15 cellular contexts compared by ENCODE assay signal in the genomic region with DNA sequence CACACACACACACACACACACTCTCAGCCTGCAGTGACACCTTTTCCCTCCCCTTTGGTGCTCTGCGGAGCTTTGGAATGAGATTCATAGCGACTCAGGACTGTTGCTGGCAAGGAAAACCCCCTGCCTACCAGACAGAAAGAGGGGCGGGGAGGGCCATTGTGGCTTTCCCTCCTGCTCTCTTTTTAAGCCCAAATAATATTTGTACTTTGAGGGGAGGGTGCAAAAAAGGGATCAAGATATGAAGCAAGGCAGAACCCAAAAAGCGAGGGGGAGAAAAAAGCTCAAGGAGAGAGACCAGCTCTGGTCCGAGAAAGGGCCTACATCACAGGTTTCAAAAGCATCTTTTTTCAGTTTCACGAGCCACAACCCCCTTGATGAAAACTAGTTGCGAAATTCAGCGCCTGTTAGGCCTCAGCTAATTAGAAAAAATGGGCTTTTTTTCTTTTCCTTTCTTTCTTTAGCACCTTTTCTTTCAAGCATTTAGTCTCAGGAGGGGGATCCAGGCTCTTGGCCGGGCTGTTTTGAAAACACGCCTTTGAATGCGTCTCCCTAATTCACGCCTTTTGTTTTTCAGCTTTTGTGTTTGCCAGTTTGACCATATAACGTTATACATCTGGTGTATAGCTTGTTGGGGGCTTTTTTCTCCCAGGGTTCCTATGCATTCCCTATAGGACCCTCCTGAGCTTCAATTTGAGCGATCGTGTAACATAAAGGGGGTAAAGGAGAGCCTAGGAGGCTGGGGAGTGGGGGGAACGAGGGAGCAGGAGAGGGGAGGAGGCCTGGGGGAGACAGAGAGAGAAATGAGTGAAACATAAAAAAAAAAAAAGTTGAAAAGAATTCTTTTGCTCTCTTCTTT.
DNase-seq lines count a peak whose midpoint lies in the region; ATAC-seq and TF ChIP-seq lines count a peak whose summit lies in the region.
"Had no signal": no experiment of that assay in that cellular context is flagged by ENCODE, and none has a peak within 500 bp of the region (broad histone marks: within the 10 kb centered on the region; RNA-seq: fewer than 3 reads in every experiment).

No MANE protein-coding gene starts in this region.

- H3K4me2 ChIP-seq in MM.1S (ENCODE audit: low read depth, low read length): peak overlapping the region; percentile 27; the same call in 1 of the 2 replicates

- no peak overlapping the region for H3K4me3 Mint-ChIP-seq in Calu3 (ENCODE audit: low read depth, unreplicated experiment)
- H3K4me3 Mint-ChIP-seq in activated naive CD8-positive, alpha-beta T cell treated with anti-CD3 and anti-CD28 coated beads, Interleukin-2, amount 50 U/mL, for 24 hours: no peak overlapping the region
- H3K4me3 Mint-ChIP-seq: activated naive CD8-positive, alpha-beta T cell had no signal

- no peaks in the 10 kb centered on the region for H3K9me3 Mint-ChIP-seq in Calu3 (ENCODE audit: low read depth, unreplicated experiment)
- no peaks in the 10 kb centered on the region for H3K9me3 Mint-ChIP-seq in activated naive CD8-positive, alpha-beta T cell treated with anti-CD3 and anti-CD28 coated beads, Interleukin-2, amount 50 U/mL, for 24 hours

- H3K9me2 ChIP-seq in MM.1S (replicated peaks; ENCODE audit: insufficient read depth, low read length): no peaks in the 10 kb centered on the region

- DNase-seq in MM.1S (peak; percentile 64), sigmoid colon (no peak), Calu3 (no peak), GM19238 (ENCODE audit: insufficient read length, low spot score) (no peak)
- no peak for DNase-seq in activated naive CD8-positive, alpha-beta T cell treated with anti-CD3 and anti-CD28 coated beads, Interleukin-2, amount 50 U/mL, for 24 hours
- DNase-seq in stimulated activated naive CD4-positive, alpha-beta T cell treated with Interleukin-2 at 50 U/mL for 16 hours (lab: John Stamatoyannopoulos, UW): no peak
- DNase-seq: activated CD4-positive, alpha-beta T cell treated with anti-CD3 and anti-CD28 coated beads, Interleukin-2, amount 50 U/mL, for 48 hours; COR-L47; NCI-H1417; NCI-H774 had no signal

- H3K4me1 Mint-ChIP-seq in Calu3 (ENCODE audit: low read depth, unreplicated experiment): peaks cover 2% of the 10 kb centered on the region
- peaks cover 11% of the 10 kb centered on the region for H3K4me1 Mint-ChIP-seq in activated naive CD8-positive, alpha-beta T cell treated with anti-CD3 and anti-CD28 coated beads, Interleukin-2, amount 50 U/mL, for 24 hours

- intact Hi-C loops in sigmoid colon (cut with DNase I): no loop called here
- intact Hi-C loops in Calu3 (cut with micrococcal nuclease; ENCODE audit: unreplicated experiment): no loop called here

- BruUV-seq in Calu3 (replicated peaks; lab: Mats Ljungman, UMichigan): no TSS peak

- H3K36me3 ChIP-seq in MM.1S (replicated peaks; ENCODE audit: insufficient read depth, low read length) (no peaks in the 10 kb centered on the region), iPS-18a (ENCODE audit: control insufficient read depth, low read depth, low read length) (no peaks in the 10 kb centered on the region), sigmoid colon (no peaks in the 10 kb centered on the region)

- peak; percentile 45 for ATAC-seq in GM21360 (IDR thresholded peaks at IDR 0.05; ENCODE audit: unreplicated experiment)
- ATAC-seq in activated naive CD8-positive, alpha-beta T cell treated with anti-CD3 and anti-CD28 coated beads, Interleukin-2, amount 50 U/mL, for 24 hours: no peak

- H3K27ac ChIP-seq in MM.1S (ENCODE audit: low read length): peak overlapping the region; percentile 28; the same call in 1 of the 2 replicates
- no peak overlapping the region for H3K27ac ChIP-seq in iPS-18a (ENCODE audit: low read length)
- peak overlapping the region; percentile 27 to 49 (median 36) for H3K27ac ChIP-seq in sigmoid colon
- H3K27ac ChIP-seq: skin epidermis had no signal

- TF ChIP-seq CTCF in MM.1S (IDR thresholded peaks at IDR 0.05; ENCODE audit: low read length) (no peak), sigmoid colon (IDR thresholded peaks at IDR 0.05) (no peak), Calu3 (IDR thresholded peaks at IDR 0.05; ENCODE audit: unreplicated experiment) (no peak)

- H3K27me3 Mint-ChIP-seq in Calu3 (ENCODE audit: unreplicated experiment): no peaks in the 10 kb centered on the region
- peaks cover 30% of the 10 kb centered on the region for H3K27me3 Mint-ChIP-seq in activated naive CD8-positive, alpha-beta T cell treated with anti-CD3 and anti-CD28 coated beads, Interleukin-2, amount 50 U/mL, for 24 hours

- H3K36me3 Mint-ChIP-seq in Calu3 (ENCODE audit: insufficient read depth, unreplicated experiment): no peaks in the 10 kb centered on the region
- H3K36me3 Mint-ChIP-seq in activated naive CD8-positive, alpha-beta T cell treated with anti-CD3 and anti-CD28 coated beads, Interleukin-2, amount 50 U/mL, for 24 hours (ENCODE audit: low read depth): no peaks in the 10 kb centered on the region
- H3K36me3 Mint-ChIP-seq: activated naive CD8-positive, alpha-beta T cell had no signal

- H3F3A ChIP-seq in MM.1S (ENCODE audit: insufficient read depth, low read length): peaks cover 15% of the 10 kb centered on the region

- H3K79me2 ChIP-seq in MM.1S (ENCODE audit: low read length): no peaks in the 10 kb centered on the region

- CTCF ChIA-PET in Calu3 (lab: Charles Lee): interaction anchor here (0.5 to 0.7 kb wide), 2 partner anchors 249 to 381 kb away, joined by 3 read pairs; no protein-coding TSS in a partner anchor

- H3K4me1 ChIP-seq in MM.1S (ENCODE audit: low read length) (peaks cover 26% of the 10 kb centered on the region), iPS-18a (ENCODE audit: control insufficient read depth, low read depth, low read length) (peaks cover 37% of the 10 kb centered on the region), sigmoid colon (peaks cover 0 to 3% (median under 1%) of the 10 kb centered on the region in 4 donors)

- TF ChIP-seq POLR2A in sigmoid colon (IDR thresholded peaks at IDR 0.05): no peak

- H3K9ac ChIP-seq in MM.1S (ENCODE audit: low read length) (no peak overlapping the region), iPS-18a (ENCODE audit: low read length) (peak overlapping the region; percentile 28)

- H3K27me3 ChIP-seq in MM.1S (replicated peaks; ENCODE audit: insufficient read depth, low read length): no peaks in the 10 kb centered on the region
- H3K27me3 ChIP-seq in iPS-18a (ENCODE audit: control insufficient read depth, insufficient read depth, low read length): peaks cover 12% of the 10 kb centered on the region
- no peaks in the 10 kb centered on the region for H3K27me3 ChIP-seq in sigmoid colon

- no peaks in the 10 kb centered on the region for H3K9me3 ChIP-seq in MM.1S (replicated peaks; ENCODE audit: insufficient read depth, low read length)
- H3K9me3 ChIP-seq in iPS-18a (ENCODE audit: control insufficient read depth, low read depth, low read length): no peaks in the 10 kb centered on the region
- H3K9me3 ChIP-seq in sigmoid colon: no peaks in the 10 kb centered on the region
- H3K9me3 ChIP-seq: mucosa of descending colon had no signal

- no peak overlapping the region for H3K27ac Mint-ChIP-seq in Calu3 (ENCODE audit: unreplicated experiment)
- no peak overlapping the region for H3K27ac Mint-ChIP-seq in activated naive CD8-positive, alpha-beta T cell treated with anti-CD3 and anti-CD28 coated beads, Interleukin-2, amount 50 U/mL, for 24 hours
- H3K27ac Mint-ChIP-seq: activated naive CD8-positive, alpha-beta T cell had no signal

- 58 to 72% methylated on average over 16 of the region's 16 CpGs for WGBS in sigmoid colon, 2 donors

- TF ChIP-seq EP300 in sigmoid colon (IDR thresholded peaks at IDR 0.05): no peak

- H4K20me1 ChIP-seq in MM.1S (ENCODE audit: insufficient read depth, low read length): no peaks in the 10 kb centered on the region

- no peak overlapping the region; the same call in 1 of the 2 replicates for H2AFZ ChIP-seq in MM.1S (ENCODE audit: low read length)

- no peak overlapping the region for H3K4me3 ChIP-seq in MM.1S (ENCODE audit: low read length)
- H3K4me3 ChIP-seq in iPS-18a (ENCODE audit: low read length): peak overlapping the region; percentile 40
- no peak overlapping the region for H3K4me3 ChIP-seq in sigmoid colon
- H3K4me3 ChIP-seq: mucosa of descending colon, skin epidermis had no signal
